In the genomic region with DNA sequence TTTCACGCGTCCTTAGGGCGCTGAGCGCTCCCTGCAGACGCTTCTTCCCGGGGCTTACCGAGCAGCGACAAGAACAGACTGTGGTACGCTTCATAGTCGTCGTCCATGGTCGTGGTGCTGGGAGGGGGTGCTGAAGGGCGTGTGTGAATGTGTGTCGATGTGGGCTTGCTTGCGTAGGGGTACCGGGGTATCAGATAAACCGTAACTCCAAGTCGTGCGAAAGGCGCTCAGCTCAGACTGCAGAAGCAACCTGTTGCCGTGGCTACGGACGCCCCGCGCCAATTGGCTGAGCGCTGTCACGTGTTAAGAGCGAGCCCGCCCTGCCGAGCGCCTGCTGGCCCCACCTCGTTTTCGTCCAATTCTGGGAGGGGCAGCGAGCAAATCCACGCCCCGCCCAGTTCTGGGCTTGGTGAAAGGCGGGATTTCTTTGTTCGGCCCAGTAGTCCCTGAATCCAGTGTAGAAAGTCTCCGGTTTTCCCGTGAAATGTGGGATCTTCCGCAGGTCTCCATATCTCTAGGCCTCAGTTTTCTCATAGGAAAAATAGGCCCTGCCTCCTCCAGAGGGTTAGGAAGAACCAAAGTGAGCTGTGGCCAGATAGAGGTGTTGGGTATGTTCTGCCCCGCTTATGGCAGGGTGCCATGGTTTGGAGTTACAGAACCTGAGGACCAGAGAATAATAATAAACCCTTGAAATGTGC, we compare ENCODE assay signal across 8 cellular contexts. TPM values are rescaled to one million over a fixed set of nuclear protein-coding genes. Genes with fewer than 3 reads are reported as not detected.
DNase-seq lines count a peak whose midpoint lies in the region; TF ChIP-seq lines count a peak whose summit lies in the region.

A gene (minus strand): TSS at position 255 of the 698 bp plus-strand sequence. CDS start 148 bp downstream, at position 107.

- POLR2A ChIA-PET in CD8-positive, alpha-beta memory T cell (lab: Charles Lee): interaction anchor here (2.5 kb wide), 1 partner anchor 11 kb away, joined by 15 read pairs; a partner anchor contains a TSS

- H3K4me3 Mint-ChIP-seq in CD8-positive, alpha-beta memory T cell: peak within 1 kb of the TSS; percentile 46 to 88 (median 84)
- peak within 1 kb of the TSS; percentile 86 for H3K4me3 Mint-ChIP-seq in nephron progenitor cell

- peak; percentile 78 to 91 (median 87) for DNase-seq in CD8-positive, alpha-beta memory T cell
- DNase-seq in GM20000 (ENCODE audit: low spot score): peak; percentile 79
- peak in 75 of 76 experiments; percentile 35 to 96 (median 90) for DNase-seq in HUDEP-2 (lab: John Stamatoyannopoulos, UW; ENCODE audit: unreplicated experiment in 76 of 76)
- peak; percentile 91 for DNase-seq in RPMI7951 (ENCODE audit: low read depth)
- DNase-seq in activated gamma-delta T cell treated with Interleukin-2 at 50 U/mL for 16 hours: peak; percentile 83
- DNase-seq in fibroblast of the conjunctiva (ENCODE audit: low read depth): peak; percentile 89
- peak; percentile 97 for DNase-seq in nephron progenitor cell
- peak; percentile 77 to 93 (median 85) for DNase-seq in stimulated activated naive CD4-positive, alpha-beta T cell (lab: John Stamatoyannopoulos, UW)

- H3K27me3 ChIP-seq in CD8-positive, alpha-beta memory T cell (ENCODE audit: insufficient read depth, low read length, poor library complexity, severe bottlenecking): no peaks in the 10 kb centered on the region

- no peaks in the 10 kb centered on the region for H3K9me3 ChIP-seq in CD8-positive, alpha-beta memory T cell (ENCODE audit: low read length)

- peak within 1 kb of the TSS; percentile 3 for H3K27ac ChIP-seq in CD8-positive, alpha-beta memory T cell (ENCODE audit: low read depth, low read length)

- H3K27me3 Mint-ChIP-seq in CD8-positive, alpha-beta memory T cell: no peaks in the 10 kb centered on the region
- peaks cover 10% of the 10 kb centered on the region for H3K27me3 Mint-ChIP-seq in nephron progenitor cell (ENCODE audit: low read depth, poor library complexity)

- TF ChIP-seq CTCF in GM20000 (IDR thresholded peaks at IDR 0.05; ENCODE audit: extremely low read depth, missing control alignments): no peak
- TF ChIP-seq CTCF in nephron progenitor cell (IDR thresholded peaks at IDR 0.05): no peak

- H3K4me1 ChIP-seq in CD8-positive, alpha-beta memory T cell (ENCODE audit: insufficient read depth, low read length): peaks cover 7% of the 10 kb centered on the region

- CTCF ChIA-PET in CD8-positive, alpha-beta memory T cell (lab: Charles Lee): interaction anchor here (0.7 to 1.4 kb wide), 5 partner anchors 10 to 569 kb away, joined by 3 to 7 read pairs (median 3); a partner anchor contains a TSS

- H3K4me3 ChIP-seq in CD8-positive, alpha-beta memory T cell (ENCODE audit: low read length): peak within 1 kb of the TSS; percentile 71

- H3K9me3 Mint-ChIP-seq in CD8-positive, alpha-beta memory T cell: no peaks in the 10 kb centered on the region
- no peaks in the 10 kb centered on the region for H3K9me3 Mint-ChIP-seq in nephron progenitor cell

- H3K27ac Mint-ChIP-seq in CD8-positive, alpha-beta memory T cell: peak within 1 kb of the TSS; percentile 25 to 95 (median 80)
- peak within 1 kb of the TSS; percentile 47 for H3K27ac Mint-ChIP-seq in nephron progenitor cell

- H3K36me3 Mint-ChIP-seq in CD8-positive, alpha-beta memory T cell: peaks cover 0 to 42% (median 10%) of the 10 kb centered on the region in 3 donors
- peaks cover 23% of the 10 kb centered on the region for H3K36me3 Mint-ChIP-seq in nephron progenitor cell (ENCODE audit: low read depth)

- H3K36me3 ChIP-seq in CD8-positive, alpha-beta memory T cell (ENCODE audit: insufficient read depth, low read length): peaks cover 18% of the 10 kb centered on the region

- peaks cover 15 to 26% (median 17%) of the 10 kb centered on the region in 3 donors for H3K4me1 Mint-ChIP-seq in CD8-positive, alpha-beta memory T cell
- H3K4me1 Mint-ChIP-seq in nephron progenitor cell: peaks cover 59% of the 10 kb centered on the region

RNA-seq across cellular contexts. Expression of the gene that starts here (rescaled TPM):
- under 1 TPM; 0.39 to 0.40 TPM for total RNA-seq in CD8-positive, alpha-beta memory T cell
- 0.21 TPM for polyA plus RNA-seq in CD8-positive, alpha-beta memory T cell
- 0.20 TPM in 1 of 2 replicates, not detected in the other for total RNA-seq in RPMI7951 (2014; rRNA removed; shearing (Covaris generic))

Comparison
In these comparisons a context has a peak if more than half of its experiments do, and no peak if none do; other contexts are left out.
1. Peak in every context shown above with its lines: DNase-seq, H3K4me3 ChIP-seq and H3K27ac ChIP-seq.
2. Peak in DNase-seq, H3K4me3 ChIP-seq and H3K27ac ChIP-seq in CD8-positive, alpha-beta memory T cell; RNA of the gene not detected or under 1 TPM.
3. Peak in DNase-seq in RPMI7951; RNA of the gene not detected or under 1 TPM.